In the genomic region with DNA sequence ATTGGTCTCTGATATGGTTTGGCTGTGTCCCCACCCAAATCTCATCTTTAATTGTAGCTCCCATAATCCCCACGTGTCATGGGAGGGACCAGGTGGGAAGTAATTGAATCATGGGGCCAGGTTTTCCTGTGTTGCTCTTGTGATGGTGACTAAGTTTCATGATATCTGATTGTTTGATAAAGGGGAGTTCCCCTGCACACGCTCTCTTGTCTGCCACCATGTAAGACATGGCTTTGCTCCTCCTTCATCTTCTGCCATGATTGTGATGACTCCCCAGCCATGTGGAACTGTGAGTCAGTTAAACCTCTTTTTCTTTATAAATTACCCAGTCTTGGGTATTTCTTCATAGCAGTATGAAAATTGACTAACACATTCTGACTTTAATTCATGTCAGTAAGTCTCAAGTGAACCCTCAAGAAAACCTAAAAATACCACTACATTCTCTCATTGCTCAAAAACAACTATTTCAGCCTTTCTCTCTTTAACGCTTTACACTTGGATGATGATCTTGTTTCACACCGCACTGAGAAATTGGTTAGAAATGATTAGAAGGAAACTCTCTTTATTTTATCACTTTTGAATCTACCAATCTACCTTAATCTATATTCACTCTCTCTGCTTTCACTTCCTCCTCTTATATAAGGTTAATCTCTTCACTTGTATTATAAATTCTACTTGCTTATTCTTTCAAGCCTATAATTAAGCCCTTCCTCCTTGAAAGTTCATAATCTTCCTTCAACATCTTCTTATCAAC, we compare ENCODE assay signal across 16 cellular contexts.
DNase-seq lines count a peak whose midpoint lies in the region; ATAC-seq and TF ChIP-seq lines count a peak whose summit lies in the region.
"Had no signal": no experiment of that assay in that cellular context is flagged by ENCODE, and none has a peak within 500 bp of the region (broad histone marks: within the 10 kb centered on the region; RNA-seq: fewer than 3 reads in every experiment).

No MANE protein-coding gene starts in this region.

- peak; percentile 37 for ATAC-seq in GM18867 (IDR thresholded peaks at IDR 0.05; ENCODE audit: unreplicated experiment)
- ATAC-seq in HG03175 (IDR thresholded peaks at IDR 0.05; ENCODE audit: unreplicated experiment), result peak; percentile 61
- ATAC-seq in stimulated activated memory B cell treated with anti-CD40 and anti-IgM and Interleukin-4, amounts not matched to agents 10 μg/mL and 1 μg/mL and 100 μg/mL, for 72 hours, result peak; percentile 45
- ATAC-seq: A549 had no signal

- 89% methylated on average over 4 of the region's 4 CpGs for WGBS in smooth muscle cell (ENCODE audit: low lambda C conversion rate)

- H3K9ac ChIP-seq in smooth muscle cell (ENCODE audit: low read depth), result no peak overlapping the region

- H3K4me2 ChIP-seq in smooth muscle cell, result no peak overlapping the region
- H3K4me2 ChIP-seq: A549, PC-9 had no signal

- H3K9me3 ChIP-seq in smooth muscle cell (replicated peaks; ENCODE audit: low read depth), result no peaks in the 10 kb centered on the region
- H3K9me3 ChIP-seq: A549 had no signal

- H3K27ac Mint-ChIP-seq in activated naive CD4-positive, alpha-beta T cell treated with anti-CD3 and anti-CD28 coated beads, Interleukin-2, amount 50 U/mL, for 24 hours, result peak overlapping the region; percentile 20
- peak overlapping the region; percentile 56 for H3K27ac Mint-ChIP-seq in stimulated activated memory B cell treated with anti-CD40 and anti-IgM and Interleukin-4, amounts not matched to agents 10 μg/mL and 1 μg/mL and 100 μg/mL, for 72 hours

- H3K27ac ChIP-seq in smooth muscle cell (ENCODE audit: low read depth), result no peak overlapping the region
- H3K27ac ChIP-seq: A549, HL-60, PC-9 had no signal

- no peak overlapping the region for H3K4me3 Mint-ChIP-seq in activated naive CD4-positive, alpha-beta T cell treated with anti-CD3 and anti-CD28 coated beads, Interleukin-2, amount 50 U/mL, for 24 hours
- H3K4me3 Mint-ChIP-seq in stimulated activated memory B cell treated with anti-CD40 and anti-IgM and Interleukin-4, amounts not matched to agents 10 μg/mL and 1 μg/mL and 100 μg/mL, for 72 hours, result peak overlapping the region; percentile 1
- H3K4me3 Mint-ChIP-seq: CD14-positive monocyte had no signal

- H3K4me1 ChIP-seq in smooth muscle cell (ENCODE audit: low read depth), result no peaks in the 10 kb centered on the region
- H3K4me1 ChIP-seq: A549 had no signal

- no peaks in the 10 kb centered on the region for H3F3A ChIP-seq in smooth muscle cell (ENCODE audit: low read depth)

- peaks cover 46% of the 10 kb centered on the region for H3K27me3 Mint-ChIP-seq in activated naive CD4-positive, alpha-beta T cell treated with anti-CD3 and anti-CD28 coated beads, Interleukin-2, amount 50 U/mL, for 24 hours
- peaks cover 10% of the 10 kb centered on the region for H3K27me3 Mint-ChIP-seq in stimulated activated memory B cell treated with anti-CD40 and anti-IgM and Interleukin-4, amounts not matched to agents 10 μg/mL and 1 μg/mL and 100 μg/mL, for 72 hours

- H3K79me2 ChIP-seq in smooth muscle cell (ENCODE audit: low read depth), result no peaks in the 10 kb centered on the region

- H4K20me1 ChIP-seq in smooth muscle cell (ENCODE audit: low read depth), result no peaks in the 10 kb centered on the region

- TF ChIP-seq CTCF in smooth muscle cell (IDR thresholded peaks at IDR 0.05; ENCODE audit: borderline replicate concordance, insufficient read depth, poor library complexity, severe bottlenecking), result no peak

- no peak overlapping the region for H2AFZ ChIP-seq in smooth muscle cell (ENCODE audit: low read depth)
- H2AFZ ChIP-seq: PC-9 had no signal

- H3K27me3 ChIP-seq in smooth muscle cell (ENCODE audit: low read depth), result no peaks in the 10 kb centered on the region

- no peaks in the 10 kb centered on the region for H3K4me1 Mint-ChIP-seq in activated naive CD4-positive, alpha-beta T cell treated with anti-CD3 and anti-CD28 coated beads, Interleukin-2, amount 50 U/mL, for 24 hours
- H3K4me1 Mint-ChIP-seq in stimulated activated memory B cell treated with anti-CD40 and anti-IgM and Interleukin-4, amounts not matched to agents 10 μg/mL and 1 μg/mL and 100 μg/mL, for 72 hours, result peaks cover 19% of the 10 kb centered on the region
- H3K4me1 Mint-ChIP-seq: CD14-positive monocyte had no signal

- no peaks in the 10 kb centered on the region for H3K36me3 ChIP-seq in smooth muscle cell (ENCODE audit: low read depth)

- peaks cover 13% of the 10 kb centered on the region for H3K36me3 Mint-ChIP-seq in activated naive CD4-positive, alpha-beta T cell treated with anti-CD3 and anti-CD28 coated beads, Interleukin-2, amount 50 U/mL, for 24 hours
- H3K36me3 Mint-ChIP-seq in stimulated activated memory B cell treated with anti-CD40 and anti-IgM and Interleukin-4, amounts not matched to agents 10 μg/mL and 1 μg/mL and 100 μg/mL, for 72 hours, result peaks cover 9% of the 10 kb centered on the region
- H3K36me3 Mint-ChIP-seq: CD14-positive monocyte had no signal

- H3K9me3 Mint-ChIP-seq in activated naive CD4-positive, alpha-beta T cell treated with anti-CD3 and anti-CD28 coated beads, Interleukin-2, amount 50 U/mL, for 24 hours, result peaks cover 35% of the 10 kb centered on the region
- peaks cover 24% of the 10 kb centered on the region for H3K9me3 Mint-ChIP-seq in stimulated activated memory B cell treated with anti-CD40 and anti-IgM and Interleukin-4, amounts not matched to agents 10 μg/mL and 1 μg/mL and 100 μg/mL, for 72 hours

- DNase-seq in activated naive CD4-positive, alpha-beta T cell treated with anti-CD3 and anti-CD28 coated beads, Interleukin-2, amount 50 U/mL, for 16 hours, result no peak
- DNase-seq in NCI-H774 (lab: John Stamatoyannopoulos, UW) (no peak), smooth muscle cell (lab: John Stamatoyannopoulos, UW; ENCODE audit: unreplicated experiment) (no peak), SW480 (ENCODE audit: low spot score) (no peak)
- DNase-seq: NCI-H1417 treated with DMSO at 0.1 percent for 48 hours, NCI-H1930, NCI-H446, NCI-H69, PC-9 had no signal

- H3K4me3 ChIP-seq in smooth muscle cell, result no peak overlapping the region
- H3K4me3 ChIP-seq: A549, PC-9 had no signal
